30 cellular contexts compared by ENCODE assay signal in genomic region chr3:28716939-28717338, GRCh38.
"Had no signal": no experiment of that assay in that cellular context is flagged by ENCODE, and none has a peak within 500 bp of the region (broad histone marks: within the 10 kb centered on the region; RNA-seq: fewer than 3 reads in every experiment).

No MANE protein-coding gene starts in this region.

- DNase-seq: activated CD4-positive, alpha-beta memory T cell treated with anti-CD3 and anti-CD28 coated beads, Interleukin-2, amount 10 ng/mL, durations not matched to agents 7 days and 5 days; activated CD4-positive, alpha-beta T cell treated with anti-CD3 and anti-CD28 coated beads for 1 hour; activated CD4-positive, alpha-beta T cell treated with anti-CD3 and anti-CD28 coated beads for 36 hours; activated CD4-positive, alpha-beta T cell treated with anti-CD3 and anti-CD28 coated beads for 48 hours; activated CD4-positive, alpha-beta T cell treated with anti-CD3 and anti-CD28 coated beads, Interleukin-2, amount 10 ng/mL, durations not matched to agents 7 days and 5 days; activated CD4-positive, alpha-beta T cell treated with anti-CD3 and anti-CD28 coated beads, Interleukin-2, amount 50 U/mL, for 48 hours; activated CD4-positive, CD25-positive, alpha-beta regulatory T cell; activated CD8-positive, alpha-beta memory T cell treated with anti-CD3 and anti-CD28 coated beads for 24 hours; activated CD8-positive, alpha-beta memory T cell treated with anti-CD3 and anti-CD28 coated beads, Interleukin-2, amount 10 ng/mL, durations not matched to agents 7 days and 5 days; activated CD8-positive, alpha-beta memory T cell treated with anti-CD3 and anti-CD28 coated beads, Interleukin-2, amount 50 U/mL, for 48 hours; activated CD8-positive, alpha-beta T cell treated with anti-CD3 and anti-CD28 coated beads, Interleukin-2, amount 10 ng/mL, durations not matched to agents 7 days and 5 days; activated effector memory CD4-positive, alpha-beta T cell treated with Interleukin-2 at 50 U/mL for 16 hours; activated gamma-delta T cell; activated naive CD4-positive, alpha-beta T cell treated with anti-CD3 and anti-CD28 coated beads, Interleukin-2, amount 10 ng/mL, durations not matched to agents 7 days and 5 days; activated naive CD4-positive, alpha-beta T cell treated with Interleukin-2 at 50 U/mL for 16 hours; activated naive CD8-positive, alpha-beta T cell treated with anti-CD3 and anti-CD28 coated beads, Interleukin-2, amount 10 ng/mL, durations not matched to agents 7 days and 5 days; activated naive CD8-positive, alpha-beta T cell treated with anti-CD3 and anti-CD28 coated beads, Interleukin-2, amount 50 U/mL, for 24 hours; activated T-cell treated with anti-CD3 and anti-CD28 coated beads, Interleukin-2, amount 50 U/mL, for 24 hours; activated T-cell treated with anti-CD3 and anti-CD28 coated beads, Interleukin-2, amount 50 U/mL, for 48 hours; amygdala; anterior cingulate cortex; caudate nucleus; cerebellar nuclear complex; T-helper 1 cell; T-helper 2 cell; T-helper 9 cell had no signal

- H3K27me3 ChIP-seq: ascending aorta, cardiac muscle cell had no signal

- H3K4me3 ChIP-seq: ascending aorta, cardiac muscle cell had no signal

- H3K27ac ChIP-seq: cardiac muscle cell, VCaP had no signal

- H3K36me3 ChIP-seq: ascending aorta, cardiac muscle cell had no signal

- ATAC-seq: activated CD4-positive, alpha-beta T cell treated with anti-CD3 and anti-CD28 coated beads for 36 hours; activated CD4-positive, CD25-positive, alpha-beta regulatory T cell treated with anti-CD3 and anti-CD28 coated beads, Interleukin-2, amount 50 U/mL, for 24 hours; activated CD8-positive, alpha-beta memory T cell treated with anti-CD3 and anti-CD28 coated beads, Interleukin-2, amount 10 ng/mL, durations not matched to agents 7 days and 5 days; activated CD8-positive, alpha-beta T cell treated with anti-CD3 and anti-CD28 coated beads, Interleukin-2, amount 10 ng/mL, durations not matched to agents 7 days and 5 days; activated naive CD8-positive, alpha-beta T cell treated with anti-CD3 and anti-CD28 coated beads, Interleukin-2, amount 50 U/mL, for 24 hours had no signal
